Comparison of ENCODE assay signal across 12 cellular contexts in genomic region chr15:62779041-62779810, GRCh38.
DNase-seq lines count a peak whose midpoint lies in the region; ATAC-seq and TF ChIP-seq lines count a peak whose summit lies in the region.
"Had no signal": no experiment of that assay in that cellular context is flagged by ENCODE, and none has a peak within 500 bp of the region (broad histone marks: within the 10 kb centered on the region; RNA-seq: fewer than 3 reads in every experiment).

No MANE protein-coding gene starts in this region.

- H3K27me3 Mint-ChIP-seq in osteocyte (ENCODE audit: unreplicated experiment) (no peaks in the 10 kb centered on the region), Caco-2 (ENCODE audit: insufficient read depth, unreplicated experiment) (no peaks in the 10 kb centered on the region)
- H3K27me3 Mint-ChIP-seq: CD4-positive, CD25-positive, alpha-beta regulatory T cell had no signal

- POLR2A ChIA-PET in Caco-2 (lab: Charles Lee): no interaction called here

- H3K9me3 ChIP-seq in SJSA1 (replicated peaks) (no peaks in the 10 kb centered on the region), Caco-2 (no peaks in the 10 kb centered on the region)

- no peak overlapping the region for H3K4me3 Mint-ChIP-seq in osteocyte (ENCODE audit: unreplicated experiment)
- no peak overlapping the region for H3K4me3 Mint-ChIP-seq in Caco-2 (ENCODE audit: unreplicated experiment)
- H3K4me3 Mint-ChIP-seq: CD4-positive, CD25-positive, alpha-beta regulatory T cell; neural crest cell had no signal

- no peak for TF ChIP-seq CTCF in fibroblast of mammary gland (conservative IDR thresholded peaks at IDR 0.05; ENCODE audit: control insufficient read depth, insufficient read depth, low read depth, low read length)
- TF ChIP-seq CTCF in osteocyte (IDR thresholded peaks at IDR 0.05): no peak
- no peak for TF ChIP-seq CTCF in Caco-2 (IDR thresholded peaks at IDR 0.05; ENCODE audit: insufficient read depth in 1 of 2, low read depth in 1 of 2, low read length in 1 of 2, severe bottlenecking in 1 of 2, unreplicated experiment in 1 of 2)

- CTCF ChIA-PET in Caco-2 (lab: Charles Lee): interaction anchor here (0.6 kb wide), 1 partner anchor 71 kb away, joined by 3 read pairs; no protein-coding TSS in a partner anchor

- H3K36me3 Mint-ChIP-seq in osteocyte (ENCODE audit: unreplicated experiment): peaks cover 2% of the 10 kb centered on the region
- H3K36me3 Mint-ChIP-seq in Caco-2 (ENCODE audit: insufficient read depth, unreplicated experiment): peaks cover 55% of the 10 kb centered on the region
- H3K36me3 Mint-ChIP-seq: CD4-positive, CD25-positive, alpha-beta regulatory T cell had no signal

- peak overlapping the region; percentile 19 for H3K27ac Mint-ChIP-seq in osteocyte (ENCODE audit: unreplicated experiment)
- H3K27ac Mint-ChIP-seq in Caco-2 (ENCODE audit: unreplicated experiment): no peak overlapping the region
- H3K27ac Mint-ChIP-seq: CD4-positive, CD25-positive, alpha-beta regulatory T cell had no signal

- no peak for ATAC-seq in GM21786 (IDR thresholded peaks at IDR 0.05; ENCODE audit: unreplicated experiment)

- H3K4me3 ChIP-seq in SJSA1: no peak overlapping the region
- no peak overlapping the region for H3K4me3 ChIP-seq in fibroblast of mammary gland (ENCODE audit: control insufficient read depth, low read depth, low read length)
- no peak overlapping the region for H3K4me3 ChIP-seq in Caco-2 (ENCODE audit: low read depth, low read length)

- peaks cover 48% of the 10 kb centered on the region for H3K4me1 ChIP-seq in SJSA1 (replicated peaks)
- no peaks in the 10 kb centered on the region for H3K4me1 ChIP-seq in Caco-2

- no TSS peak for BruUV-seq in Caco-2 (replicated peaks; lab: Mats Ljungman, UMichigan)

- intact Hi-C loops in Caco-2 (cut with micrococcal nuclease; ENCODE audit: unreplicated experiment): no loop called here

- peak overlapping the region; percentile 38 for H3K27ac ChIP-seq in SJSA1

- peak; percentile 88 for DNase-seq in EH (ENCODE audit: low read depth)
- peak; percentile 86 to 88 for DNase-seq in SJSA1 (ENCODE audit: low read depth in 1 of 2, low spot score in 2 of 2)
- DNase-seq in fibroblast of mammary gland (ENCODE audit: low read depth): peak; percentile 59
- DNase-seq in osteocyte (ENCODE audit: extremely low spot score, unreplicated experiment): no peak
- DNase-seq in NCI-H1930 (lab: John Stamatoyannopoulos, UW): no peak
- no peak for DNase-seq in Caco-2
- no peak for DNase-seq in D341Med (ENCODE audit: low spot score)
- DNase-seq: CD4-positive, CD25-positive, alpha-beta regulatory T cell; islet precursor cell; NCI-H1694 had no signal

- H3K36me3 ChIP-seq in SJSA1 (no peaks in the 10 kb centered on the region), Caco-2 (ENCODE audit: control insufficient read depth, insufficient read depth, low read length) (no peaks in the 10 kb centered on the region; the same call in none of the 2 replicates)

- H3K4me1 Mint-ChIP-seq in osteocyte (ENCODE audit: unreplicated experiment): peaks cover 48% of the 10 kb centered on the region
- H3K4me1 Mint-ChIP-seq in Caco-2 (ENCODE audit: low read depth, unreplicated experiment): peaks cover 7% of the 10 kb centered on the region
- H3K4me1 Mint-ChIP-seq: CD4-positive, CD25-positive, alpha-beta regulatory T cell had no signal

- H3K27me3 ChIP-seq in SJSA1 (replicated peaks) (no peaks in the 10 kb centered on the region), Caco-2 (replicated peaks; ENCODE audit: control insufficient read depth, insufficient read depth, low read length) (no peaks in the 10 kb centered on the region)

- H3K9me3 Mint-ChIP-seq in osteocyte (ENCODE audit: unreplicated experiment) (no peaks in the 10 kb centered on the region), Caco-2 (ENCODE audit: unreplicated experiment) (no peaks in the 10 kb centered on the region)
- H3K9me3 Mint-ChIP-seq: CD4-positive, CD25-positive, alpha-beta regulatory T cell; neural crest cell had no signal

Comparison
In these comparisons a context has a peak if more than half of its experiments do, and no peak if none do; other contexts are left out.
1. DNase-seq: peak in EH (single experiment), SJSA1 (2 of 2) and fibroblast of mammary gland (single experiment); none in osteocyte (single experiment), NCI-H1930 (0 of 2), Caco-2 (0 of 2) and D341Med (single experiment).